Comparison of ENCODE assay signal across 2 cellular contexts in the genomic region with DNA sequence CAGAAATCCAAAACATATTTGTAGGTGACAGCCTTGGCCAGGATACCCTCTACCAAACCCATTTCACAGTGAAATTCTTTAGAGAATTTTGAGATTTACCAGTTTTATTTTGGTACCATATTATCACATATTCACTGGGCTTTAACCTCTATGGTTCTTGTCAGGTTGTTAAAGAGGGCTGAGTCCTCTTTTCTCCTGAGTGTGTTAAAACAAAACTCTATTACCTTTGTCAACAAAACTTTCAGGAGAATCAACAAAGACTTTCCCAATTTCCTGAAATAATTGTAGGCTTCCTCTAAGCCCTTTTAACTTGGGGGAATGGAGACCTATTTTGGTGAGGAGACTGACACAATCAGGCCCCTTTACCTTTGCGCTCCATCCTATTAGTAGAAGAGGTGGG.
TF ChIP-seq lines count a peak whose summit lies in the region.

No MANE protein-coding gene starts in this region.

TF ChIP-seq in liver, 16 proteins besides CTCF, POLR2A, EP300 and RAD21:
- TF ChIP-seq MAX (IDR thresholded peaks at IDR 0.05) (no peak), EGR1 (IDR thresholded peaks at IDR 0.05; ENCODE audit: low read depth in 2 of 2) (no peak), FOXA2 (IDR thresholded peaks at IDR 0.05) (peak; percentile 13), HNF4A (conservative IDR thresholded peaks at IDR 0.05) (peak in 1 of 2 donors; percentile 6)

TF ChIP-seq in HepG2, 621 proteins besides CTCF, POLR2A, EP300 and RAD21:
- TF ChIP-seq HINFP (CRISPR knock-in tag; IDR thresholded peaks at IDR 0.05; ENCODE audit: low read depth) (no peak), MXI1 (IDR thresholded peaks at IDR 0.05; ENCODE audit: borderline replicate concordance, low read depth, low read length) (no peak), HNRNPLL (IDR thresholded peaks at IDR 0.05; ENCODE audit: low read depth, low read length, poor library complexity, severe bottlenecking) (no peak), JUNB (CRISPR knock-in tag; IDR thresholded peaks at IDR 0.05; ENCODE audit: borderline replicate concordance) (no peak), ELF3 (CRISPR knock-in tag; IDR thresholded peaks at IDR 0.05) (no peak), ZNF782 (CRISPR knock-in tag; IDR thresholded peaks at IDR 0.05; ENCODE audit: borderline replicate concordance) (no peak), FIP1L1 (IDR thresholded peaks at IDR 0.05; ENCODE audit: borderline replicate concordance, insufficient read depth, low read depth, low read length) (no peak), KLF6 (CRISPR knock-in tag; IDR thresholded peaks at IDR 0.05) (no peak), ZNF709 (CRISPR knock-in tag; IDR thresholded peaks at IDR 0.05) (no peak)
